In the genomic region with DNA sequence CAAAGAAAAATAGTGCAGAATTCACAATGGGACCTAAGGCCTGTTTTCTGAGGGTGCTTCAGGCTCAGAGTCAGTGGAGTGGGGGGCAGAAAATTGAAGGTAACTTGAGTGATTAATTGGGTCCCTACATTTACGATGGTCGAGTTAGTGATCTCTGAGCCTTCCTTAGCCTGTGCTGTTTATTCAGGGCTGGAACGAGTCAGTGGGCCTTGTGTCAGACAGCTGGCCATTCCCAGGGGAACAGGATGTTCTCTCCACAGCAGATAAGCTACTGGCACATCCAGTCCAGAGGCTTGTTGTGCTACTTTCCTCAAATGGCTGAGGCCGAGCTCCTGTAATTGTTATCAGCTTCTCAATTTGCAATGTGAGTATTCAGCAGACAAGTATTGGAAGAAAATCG, we compare ENCODE assay signal across 14 cellular contexts. TPM values are rescaled to one million over a fixed set of nuclear protein-coding genes. Genes with fewer than 3 reads are reported as not detected.
DNase-seq lines count a peak whose midpoint lies in the region; ATAC-seq and TF ChIP-seq lines count a peak whose summit lies in the region.
"Had no signal": no experiment of that assay in that cellular context is flagged by ENCODE, and none has a peak within 500 bp of the region (broad histone marks: within the 10 kb centered on the region; RNA-seq: fewer than 3 reads in every experiment).

No MANE protein-coding gene starts in this region.

- H3K79me1 ChIP-seq in mesenchymal stem cell (replicated peaks; ENCODE audit: low read length, poor library complexity, severe bottlenecking): no peaks in the 10 kb centered on the region

- H3K23ac ChIP-seq in mesenchymal stem cell (ENCODE audit: low read length in 2 of 2): no peak overlapping the region

- H2AFZ ChIP-seq in mesenchymal stem cell (ENCODE audit: low read depth, low read length): no peak overlapping the region

- DNase-seq in NCI-H1417 (lab: John Stamatoyannopoulos, UW) (peak in 2 of 3 experiments; percentile 15), NCI-H1417 treated with DMSO at 0.1 percent for 48 hours (lab: John Stamatoyannopoulos, UW) (no peak), mesenchymal stem cell (no peak), upper lobe of left lung (peak in 1 of 2 donors; percentile 22), cerebellum (ENCODE audit: low spot score) (no peak), RKO (ENCODE audit: low spot score) (no peak), HCEC 1CT (no peak)
- DNase-seq: 8988T; NCI-H2029 treated with DMSO at 0.1 percent for 48 hours; stimulated activated CD4-positive, alpha-beta T cell treated with anti-CD3 and anti-CD28 coated beads, Interleukin-12 subunit alpha, Interleukin-12 subunit beta, amount 100 ng/mL, for 4 hours; stimulated activated naive CD8-positive, alpha-beta T cell treated with anti-CD3 and anti-CD28 coated beads, Interleukin-15, amount 100 ng/mL, for 72 hours had no signal

- H4K91ac ChIP-seq in mesenchymal stem cell (ENCODE audit: low read length): no peak overlapping the region

- H3K27ac ChIP-seq in mesenchymal stem cell (ENCODE audit: low read length, poor library complexity, severe bottlenecking) (no peak overlapping the region), upper lobe of left lung (peak overlapping the region in 1 of 4 donors; percentile 37)
- H3K27ac ChIP-seq: SK-N-MC had no signal

- WGBS in mesenchymal stem cell: 8% methylated on average over 5 of the region's 5 CpGs
- WGBS in upper lobe of left lung, 2 donors: 23 to 46% methylated on average over 5 of the region's 5 CpGs

- H3K9ac ChIP-seq in endocrine pancreas (ENCODE audit: control insufficient read depth, insufficient read depth, low read length) (no peak overlapping the region), mesenchymal stem cell (ENCODE audit: low read length) (peak overlapping the region; percentile 52)

- no peak overlapping the region for H3K18ac ChIP-seq in mesenchymal stem cell (ENCODE audit: low read depth in 1 of 2, low read length in 2 of 2)

- H3K9me3 ChIP-seq in endocrine pancreas (ENCODE audit: control insufficient read depth, low read length): no peaks in the 10 kb centered on the region
- H3K9me3 ChIP-seq in mesenchymal stem cell (ENCODE audit: control insufficient read depth, low read length): no peaks in the 10 kb centered on the region
- H3K9me3 ChIP-seq in upper lobe of left lung: no peaks in the 10 kb centered on the region

- H3K36me3 ChIP-seq in endocrine pancreas (ENCODE audit: control insufficient read depth, insufficient read depth, low read length): no peaks in the 10 kb centered on the region
- H3K36me3 ChIP-seq in mesenchymal stem cell (ENCODE audit: control insufficient read depth in 1 of 2, insufficient read depth in 2 of 2, low read depth in 1 of 2, low read length in 2 of 2): no peaks in the 10 kb centered on the region
- H3K36me3 ChIP-seq in upper lobe of left lung: no peaks in the 10 kb centered on the region

- H3K14ac ChIP-seq in mesenchymal stem cell (ENCODE audit: low read length in 2 of 2): no peak overlapping the region

- H3K4me1 ChIP-seq in endocrine pancreas (ENCODE audit: control insufficient read depth, insufficient read depth, low read length): no peaks in the 10 kb centered on the region
- H3K4me1 ChIP-seq in mesenchymal stem cell (ENCODE audit: control insufficient read depth, insufficient read depth, low read depth, low read length): no peaks in the 10 kb centered on the region
- H3K4me1 ChIP-seq in upper lobe of left lung: no peaks in the 10 kb centered on the region

- H2BK15ac ChIP-seq in mesenchymal stem cell (ENCODE audit: low read depth, poor library complexity, severe bottlenecking): no peak overlapping the region

- peak in 2 of 4 donors; percentile 51 to 70 for TF ChIP-seq EP300 in upper lobe of left lung (IDR thresholded peaks at IDR 0.05)

- H3K4me2 ChIP-seq in mesenchymal stem cell (ENCODE audit: low read length, poor library complexity, severe bottlenecking): no peak overlapping the region

- no peak overlapping the region for H3K4ac ChIP-seq in mesenchymal stem cell (ENCODE audit: low read depth in 1 of 2, low read length in 2 of 2)

- no peak overlapping the region for H2BK5ac ChIP-seq in mesenchymal stem cell (ENCODE audit: low read depth, low read length, poor library complexity, severe bottlenecking)

- H2BK120ac ChIP-seq in mesenchymal stem cell (ENCODE audit: low read depth, low read length): no peak overlapping the region

- H3K27me3 ChIP-seq in endocrine pancreas (ENCODE audit: control insufficient read depth, insufficient read depth, low read length) (no peaks in the 10 kb centered on the region), mesenchymal stem cell (ENCODE audit: control insufficient read depth in 1 of 2, insufficient read depth in 1 of 2, low read length in 2 of 2) (no peaks in the 10 kb centered on the region), upper lobe of left lung (no peaks in the 10 kb centered on the region)

- H2BK12ac ChIP-seq in mesenchymal stem cell (ENCODE audit: low read length in 2 of 2): no peak overlapping the region

- no peak overlapping the region for H2AK5ac ChIP-seq in mesenchymal stem cell (ENCODE audit: low read length, severe bottlenecking)

- ATAC-seq in upper lobe of left lung (ENCODE audit: low FRiP score in 2 of 2): peak; percentile 75 to 78
- ATAC-seq: stimulated activated naive CD8-positive, alpha-beta T cell treated with anti-CD3 and anti-CD28 coated beads, Interleukin-15, amount 100 ng/mL, for 72 hours had no signal

- no peak for TF ChIP-seq POLR2A in upper lobe of left lung (IDR thresholded peaks at IDR 0.05)

- TF ChIP-seq CTCF in upper lobe of left lung (IDR thresholded peaks at IDR 0.05): no peak

- H3K4me3 ChIP-seq in endocrine pancreas (ENCODE audit: control insufficient read depth, insufficient read depth, low read length) (peak overlapping the region; percentile 32), mesenchymal stem cell (ENCODE audit: insufficient read depth in 1 of 2, low read depth in 1 of 2, low read length in 2 of 2) (peak overlapping the region in 1 of 2 experiments; percentile 24), upper lobe of left lung (no peak overlapping the region)
- H3K4me3 ChIP-seq: SK-N-MC had no signal

- no peak overlapping the region for H4K8ac ChIP-seq in mesenchymal stem cell (ENCODE audit: low read length)

RNA-seq across cellular contexts. Expression of a gene that starts 29.2 kb away (rescaled TPM):
- 0.03 TPM for polyA plus RNA-seq in mesenchymal stem cell (2013, experiment 1 of 2)
- polyA plus RNA-seq in mesenchymal stem cell (2013, experiment 2 of 2): 0.03 TPM
- total RNA-seq in upper lobe of left lung (1 to 10 TPM in 4 of 6 donors, under 1 TPM in 2; 0.55 to 5.2 (median 1.2) TPM), cerebellum (16.2 TPM)
- total RNA-seq: activated CD8-positive, alpha-beta memory T cell treated with anti-CD3 and anti-CD28 coated beads for 36 hours had no signal

Comparison
In these comparisons a context has a peak if more than half of its experiments do, and no peak if none do; other contexts are left out.
1. DNase-seq: peak in NCI-H1417 (2 of 3); none in NCI-H1417 treated with DMSO at 0.1 percent for 48 hours (single experiment), mesenchymal stem cell (single experiment), cerebellum (single experiment), RKO (single experiment) and HCEC 1CT (single experiment).